In genomic region chr10:27153325-27153724, GRCh38 we compare ENCODE assay signal across 9 cellular contexts. TPM values are rescaled to one million over a fixed set of nuclear protein-coding genes. Genes with fewer than 3 reads are reported as not detected.
DNase-seq lines count a peak whose midpoint lies in the region; ATAC-seq and TF ChIP-seq lines count a peak whose summit lies in the region.
"Had no signal": no experiment of that assay in that cellular context is flagged by ENCODE, and none has a peak within 500 bp of the region (broad histone marks: within the 10 kb centered on the region; RNA-seq: fewer than 3 reads in every experiment).

No MANE protein-coding gene starts in this region.

- peak overlapping the region; percentile 68 for H3K4me2 ChIP-seq in DND-41 (ENCODE audit: insufficient read depth, low read length)
- peak overlapping the region; percentile 88 for H3K4me2 ChIP-seq in fibroblast of lung (ENCODE audit: extremely low read depth, insufficient read depth, low read length)

- H3K4me1 ChIP-seq in DND-41 (ENCODE audit: insufficient read depth, low read length), result peaks cover 49% of the 10 kb centered on the region
- H3K4me1 ChIP-seq in SJCRH30, result no peaks in the 10 kb centered on the region
- no peaks in the 10 kb centered on the region for H3K4me1 ChIP-seq in fibroblast of lung (ENCODE audit: control insufficient read depth, extremely low read depth, insufficient read depth, low read length)

- no peak for DNase-seq in DND-41
- DNase-seq in SJCRH30, result no peak
- DNase-seq in fibroblast of lung (ENCODE audit: low read depth in 2 of 2), result no peak
- DNase-seq in progenitor cell of endocrine pancreas (ENCODE audit: low spot score, unreplicated experiment), result no peak
- no peak for DNase-seq in NOMO-1 (lab: John Stamatoyannopoulos, UW; ENCODE audit: unreplicated experiment in 2 of 2)
- DNase-seq in HUDEP-2 (lab: John Stamatoyannopoulos, UW; ENCODE audit: unreplicated experiment in 76 of 76), result no peak
- no peak for DNase-seq in cerebellum (ENCODE audit: low spot score)
- DNase-seq in stimulated activated CD4-positive, alpha-beta T cell treated with anti-CD3 and anti-CD28 coated beads, Interleukin-2, amount 100 ng/mL, for 24 hours, result no peak
- DNase-seq: islet precursor cell had no signal

- peak overlapping the region; percentile 100 for H3K27ac Mint-ChIP-seq in progenitor cell of endocrine pancreas

- no peaks in the 10 kb centered on the region for H3K9me3 ChIP-seq in DND-41 (ENCODE audit: insufficient read depth, low read length, severe bottlenecking)
- H3K9me3 ChIP-seq in SJCRH30 (replicated peaks), result no peaks in the 10 kb centered on the region
- H3K9me3 ChIP-seq in fibroblast of lung (ENCODE audit: control insufficient read depth, insufficient read depth, low read depth, low read length), result no peaks in the 10 kb centered on the region

- peaks cover 27% of the 10 kb centered on the region for H3K4me1 Mint-ChIP-seq in progenitor cell of endocrine pancreas (ENCODE audit: low read depth)

- H3K36me3 ChIP-seq in DND-41 (ENCODE audit: insufficient read depth, low read length) (peaks cover 28% of the 10 kb centered on the region), SJCRH30 (peaks cover 30% of the 10 kb centered on the region), fibroblast of lung (ENCODE audit: control insufficient read depth, insufficient read depth, low read length) (no peaks in the 10 kb centered on the region)

- H3K27me3 ChIP-seq in DND-41 (ENCODE audit: insufficient read depth, low read length, poor library complexity), result no peaks in the 10 kb centered on the region
- H3K27me3 ChIP-seq in SJCRH30, result no peaks in the 10 kb centered on the region
- no peaks in the 10 kb centered on the region for H3K27me3 ChIP-seq in fibroblast of lung (ENCODE audit: control insufficient read depth, insufficient read depth, low read length)

- TF ChIP-seq CTCF in DND-41 (IDR thresholded peaks at IDR 0.05; ENCODE audit: borderline replicate concordance, extremely low read depth, low read length, poor library complexity, severe bottlenecking) (no peak), fibroblast of lung (conservative IDR thresholded peaks at IDR 0.05 in 1 of 2, IDR thresholded peaks at IDR 0.05 in 1 of 2; ENCODE audit: low read depth in 1 of 2, low read length in 2 of 2) (no peak), progenitor cell of endocrine pancreas (IDR thresholded peaks at IDR 0.05; ENCODE audit: unreplicated experiment) (no peak)

- H3K4me3 ChIP-seq in DND-41 (ENCODE audit: low read depth in 1 of 2, low read length in 2 of 2) (peak overlapping the region; percentile 42 to 70), SJCRH30 (peak overlapping the region; percentile 82), fibroblast of lung (replicated peaks in 1 of 4; ENCODE audit: control extremely low read depth in 1 of 4, insufficient read depth in 1 of 4, low read depth in 3 of 4, low read length in 4 of 4) (peak overlapping the region; percentile 89 to 98 (median 94))

- peaks cover 96% of the 10 kb centered on the region for H3K79me2 ChIP-seq in DND-41 (ENCODE audit: insufficient read depth, low read length)
- peaks cover 74% of the 10 kb centered on the region for H3K79me2 ChIP-seq in fibroblast of lung (ENCODE audit: control insufficient read depth, insufficient read depth, low read length)

- H3K27ac ChIP-seq in DND-41 (ENCODE audit: low read length) (peak overlapping the region; percentile 90), SJCRH30 (peak overlapping the region; percentile 87), fibroblast of lung (ENCODE audit: insufficient read depth, low read length) (peak overlapping the region; percentile 96)

- no peaks in the 10 kb centered on the region for H3K9me3 Mint-ChIP-seq in progenitor cell of endocrine pancreas (ENCODE audit: low read depth)

- no peak for ATAC-seq in DND-41 (ENCODE audit: insufficient read depth, low read depth)

- no peaks in the 10 kb centered on the region for H3K27me3 Mint-ChIP-seq in progenitor cell of endocrine pancreas

- H3K4me3 Mint-ChIP-seq in progenitor cell of endocrine pancreas (ENCODE audit: low read depth), result peak overlapping the region; percentile 100

- H2AFZ ChIP-seq in DND-41 (ENCODE audit: low read depth, low read length) (peak overlapping the region; percentile 61), fibroblast of lung (ENCODE audit: low read length) (no peak overlapping the region)

- H4K20me1 ChIP-seq in DND-41 (ENCODE audit: insufficient read depth, low read length) (peaks cover 46% of the 10 kb centered on the region), fibroblast of lung (ENCODE audit: control insufficient read depth, extremely low read depth, insufficient read depth, low read length) (no peaks in the 10 kb centered on the region)

- H3K9ac ChIP-seq in DND-41 (ENCODE audit: low read depth, low read length) (peak overlapping the region; percentile 74), fibroblast of lung (ENCODE audit: insufficient read depth, low read length) (peak overlapping the region; percentile 80)

- peaks cover 14% of the 10 kb centered on the region for H3K36me3 Mint-ChIP-seq in progenitor cell of endocrine pancreas (ENCODE audit: insufficient read depth)

RNA-seq across cellular contexts. Expression of gene YME1L1, which starts 0.9 kb away (rescaled TPM):
- total RNA-seq in SJCRH30 (2014; rRNA removed; shearing (Covaris generic)), result 239 and 288 TPM in 2 replicates
- total RNA-seq in fibroblast of lung (113 and 128 TPM in 2 replicates), progenitor cell of endocrine pancreas (108 and 111 TPM in 2 replicates), cerebellum (66.8 TPM)
- 88.6 and 105 TPM in 2 replicates for polyA plus RNA-seq in fibroblast of lung
- polyA plus RNA-seq in fibroblast of lung (2012), result 78.2 and 83.8 TPM in 2 replicates
- polyA minus RNA-seq in fibroblast of lung (ENCODE audit: low replicate concordance), result 4.8 and 5.3 TPM in 2 replicates

RNA-seq across cellular contexts. Expression of gene MASTL, which starts 1.8 kb away (rescaled TPM):
- total RNA-seq in SJCRH30 (2014; rRNA removed; shearing (Covaris generic)), result 78.8 and 86.7 TPM in 2 replicates
- total RNA-seq in fibroblast of lung (6.4 and 9.2 TPM in 2 replicates), progenitor cell of endocrine pancreas (15.0 TPM in 2 replicates), cerebellum (14.0 TPM)
- 5.9 and 12.0 TPM in 2 replicates for polyA plus RNA-seq in fibroblast of lung
- 4.9 and 10.3 TPM in 2 replicates for polyA plus RNA-seq in fibroblast of lung (2012)
- 0.86 and 2.1 TPM in 2 replicates for polyA minus RNA-seq in fibroblast of lung (ENCODE audit: low replicate concordance)

RNA-seq across cellular contexts. Expression of gene ANKRD26, which starts 53.0 kb away (rescaled TPM):
- total RNA-seq in SJCRH30 (2014; rRNA removed; shearing (Covaris generic)), result 10.2 and 13.9 TPM in 2 replicates
- 11.0 and 11.7 TPM in 2 replicates for total RNA-seq in fibroblast of lung
- polyA plus RNA-seq in fibroblast of lung, result 1.9 and 2.5 TPM in 2 replicates
- polyA plus RNA-seq in fibroblast of lung (2012), result 3.3 and 4.1 TPM in 2 replicates
- polyA minus RNA-seq in fibroblast of lung (ENCODE audit: low replicate concordance), result 0.35 and 0.70 TPM in 2 replicates
- 18.2 and 23.0 TPM in 2 replicates for total RNA-seq in progenitor cell of endocrine pancreas
- total RNA-seq in cerebellum, result 30.9 TPM
